Comparison of ENCODE assay signal across 8 cellular contexts in genomic region chr5:177350776-177351391, GRCh38. TPM values are rescaled to one million over a fixed set of nuclear protein-coding genes. Genes with fewer than 3 reads are reported as not detected.
DNase-seq lines count a peak whose midpoint lies in the region; ATAC-seq and TF ChIP-seq lines count a peak whose summit lies in the region.

No MANE protein-coding gene starts in this region.

- BruUV-seq in Calu3 (replicated peaks; lab: Mats Ljungman, UMichigan) = TSS peak; percentile 36

- peaks cover 6% of the 10 kb centered on the region; the same call in 1 of the 2 replicates for H3K4me1 ChIP-seq in HUES48 (ENCODE audit: control insufficient read depth, insufficient read depth, low read length)
- peaks cover 6 to 42% of the 10 kb centered on the region in 2 donors for H3K4me1 ChIP-seq in muscle layer of duodenum (ENCODE audit: control insufficient read depth in 1 of 2, insufficient read depth in 2 of 2, low read length in 2 of 2)

- H3K4me1 Mint-ChIP-seq in Calu3 (ENCODE audit: low read depth, unreplicated experiment) (peaks cover 61% of the 10 kb centered on the region), chondrocyte (ENCODE audit: low read depth) (peaks cover 41% of the 10 kb centered on the region)

- H3K27me3 ChIP-seq in HUES48 (ENCODE audit: control insufficient read depth, insufficient read depth, low read length) (no peaks in the 10 kb centered on the region), muscle layer of duodenum (ENCODE audit: low read depth, low read length) (no peaks in the 10 kb centered on the region)

- peaks cover 68% of the 10 kb centered on the region for H3K36me3 Mint-ChIP-seq in Calu3 (ENCODE audit: insufficient read depth, unreplicated experiment)
- H3K36me3 Mint-ChIP-seq in chondrocyte (ENCODE audit: low read depth) = no peaks in the 10 kb centered on the region

- H3K27ac ChIP-seq in HUES48 (ENCODE audit: low read depth, low read length) = peak overlapping the region; percentile 99
- H3K27ac ChIP-seq in muscle layer of duodenum (ENCODE audit: low read length) = peak overlapping the region; percentile 93

- DNase-seq in Calu3 = no peak
- no peak for DNase-seq in chondrocyte (ENCODE audit: low spot score)
- DNase-seq in AG08395 (ENCODE audit: low spot score) = no peak
- no peak for DNase-seq in NCI-H526 treated with DMSO at 0.1 percent for 48 hours (lab: John Stamatoyannopoulos, UW)
- no peak for DNase-seq in stimulated activated CD4-positive, alpha-beta T cell treated with anti-CD3 and anti-CD28 coated beads, Interleukin-1b, Interleukin-23, amount 100 ng/mL, for 48 hours

- intact Hi-C loops in Calu3 (cut with micrococcal nuclease; ENCODE audit: unreplicated experiment) = loop anchor here (5.0 kb wide), 1 partner anchor 34 kb away; no protein-coding TSS in a partner anchor

- H3K4me3 ChIP-seq in HUES48 (ENCODE audit: low read depth, low read length) (peak overlapping the region; percentile 84), muscle layer of duodenum (ENCODE audit: low read depth in 1 of 2, low read length in 2 of 2) (peak overlapping the region; percentile 100)

- H3K27me3 Mint-ChIP-seq in Calu3 (ENCODE audit: unreplicated experiment) (no peaks in the 10 kb centered on the region), chondrocyte (ENCODE audit: low read depth) (no peaks in the 10 kb centered on the region)

- TF ChIP-seq CTCF in Calu3 (IDR thresholded peaks at IDR 0.05; ENCODE audit: unreplicated experiment) = no peak
- no peak for TF ChIP-seq CTCF in chondrocyte (IDR thresholded peaks at IDR 0.05)

- H3K9me3 Mint-ChIP-seq in Calu3 (ENCODE audit: low read depth, unreplicated experiment) (peaks cover 5% of the 10 kb centered on the region), chondrocyte (ENCODE audit: low read depth) (peaks cover 2% of the 10 kb centered on the region)

- H3K4me3 Mint-ChIP-seq in Calu3 (ENCODE audit: low read depth, unreplicated experiment) = peak overlapping the region; percentile 86
- H3K4me3 Mint-ChIP-seq in chondrocyte (ENCODE audit: unreplicated experiment) = peak overlapping the region; percentile 95

- no peak for ATAC-seq in GM18873 (IDR thresholded peaks at IDR 0.05; ENCODE audit: low FRiP score, unreplicated experiment)

- H3K9me3 ChIP-seq in HUES48 (ENCODE audit: control insufficient read depth, insufficient read depth, low read length) (no peaks in the 10 kb centered on the region), muscle layer of duodenum (ENCODE audit: control insufficient read depth in 1 of 2, low read length in 2 of 2) (no peaks in the 10 kb centered on the region)

- H3K36me3 ChIP-seq in HUES48 (ENCODE audit: control insufficient read depth, insufficient read depth, low read length) (peaks cover 26% of the 10 kb centered on the region), muscle layer of duodenum (ENCODE audit: control insufficient read depth in 1 of 2, insufficient read depth in 2 of 2, low read length in 2 of 2) (peaks cover 16% of the 10 kb centered on the region in 2 donors)

- peak overlapping the region; percentile 96 for H3K27ac Mint-ChIP-seq in Calu3 (ENCODE audit: unreplicated experiment)
- peak overlapping the region; percentile 97 for H3K27ac Mint-ChIP-seq in chondrocyte (ENCODE audit: unreplicated experiment)

- CTCF ChIA-PET in Calu3 (lab: Charles Lee) = interaction anchor here (0.6 to 3.3 kb wide), 10 partner anchors 12 to 1589 kb away, joined by 3 to 16 read pairs (median 6); no protein-coding TSS in a partner anchor

- peak overlapping the region; percentile 96 for H3K9ac ChIP-seq in HUES48 (ENCODE audit: low read depth, low read length)

RNA-seq across cellular contexts. Expression of gene LMAN2, which starts 0.6 kb away (rescaled TPM):
- total RNA-seq in Calu3 (2022) (278 and 305 TPM in 2 replicates), chondrocyte (76.6 to 128 TPM (median 83.4 TPM) in 3 replicates)

RNA-seq across cellular contexts. Expression of gene RGS14, which starts 6.8 kb away (rescaled TPM):
- total RNA-seq in Calu3 (2022) (12.9 and 13.0 TPM in 2 replicates), chondrocyte (6.8 to 11.6 TPM (median 10.1 TPM) in 3 replicates)

RNA-seq across cellular contexts. Expression of gene SLC34A1, which starts 33.4 kb away (rescaled TPM):
- 0.19 and 0.64 TPM in 2 replicates for total RNA-seq in Calu3 (2022)
- total RNA-seq in chondrocyte = not detected in 3 replicates

RNA-seq across cellular contexts. Expression of gene MXD3, which starts 39.2 kb away (rescaled TPM):
- total RNA-seq in Calu3 (2022) = 24.3 and 36.3 TPM in 2 replicates
- 6.5 to 9.4 TPM (median 8.4 TPM) in 3 replicates for total RNA-seq in chondrocyte

RNA-seq across cellular contexts. Expression of gene PRELID1, which starts 47.3 kb away (rescaled TPM):
- 215 and 217 TPM in 2 replicates for total RNA-seq in Calu3 (2022)
- 102 to 119 TPM (median 109 TPM) in 3 replicates for total RNA-seq in chondrocyte
